In the genomic region with DNA sequence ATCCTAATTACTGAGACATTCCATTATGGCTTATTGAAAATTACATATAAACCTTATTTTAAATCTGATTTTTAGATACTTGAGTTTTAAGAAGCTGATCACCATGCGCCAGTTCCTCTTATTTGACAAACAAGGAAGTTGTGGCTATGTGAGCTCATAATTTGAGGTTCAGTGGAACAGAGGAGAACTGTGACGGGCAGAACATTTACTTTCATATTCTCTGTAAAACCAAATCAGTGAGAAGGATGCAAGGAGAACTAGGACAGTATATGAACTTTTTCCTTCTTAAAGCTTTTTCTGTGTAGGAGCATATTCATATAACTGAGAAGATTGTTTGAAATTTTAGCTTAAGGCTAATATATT, we compare ENCODE assay signal across 8 cellular contexts. TPM values are rescaled to one million over a fixed set of nuclear protein-coding genes. Genes with fewer than 3 reads are reported as not detected.
DNase-seq lines count a peak whose midpoint lies in the region; ATAC-seq and TF ChIP-seq lines count a peak whose summit lies in the region.

No MANE protein-coding gene starts in this region.

- no peaks in the 10 kb centered on the region for H3K4me1 Mint-ChIP-seq in Calu3 (ENCODE audit: low read depth, unreplicated experiment)

- peak overlapping the region; percentile 82 for H3K27ac ChIP-seq in effector memory CD4-positive, alpha-beta T cell (ENCODE audit: insufficient read depth, low read length, poor library complexity, severe bottlenecking)

- intact Hi-C loops in Calu3 (cut with micrococcal nuclease; ENCODE audit: unreplicated experiment), result no loop called here

- H3K79me2 ChIP-seq in Loucy (ENCODE audit: insufficient read depth, low read length), result peaks cover 63% of the 10 kb centered on the region

- H3K27me3 Mint-ChIP-seq in Calu3 (ENCODE audit: unreplicated experiment), result no peaks in the 10 kb centered on the region

- peak; percentile 48 to 53 for ATAC-seq in activated CD4-positive, CD25-positive, alpha-beta regulatory T cell treated with anti-CD3 and anti-CD28 coated beads, Interleukin-2, amount 50 U/mL, for 24 hours
- ATAC-seq in GM21737 (IDR thresholded peaks at IDR 0.05; ENCODE audit: unreplicated experiment) (peak; percentile 82), left lobe of liver (no peak)

- H3K4me3 ChIP-seq in Loucy (ENCODE audit: low read length, poor library complexity, severe bottlenecking), result peak overlapping the region; percentile 55
- H3K4me3 ChIP-seq in effector memory CD4-positive, alpha-beta T cell (ENCODE audit: insufficient read depth, low read depth, low read length, poor library complexity, severe bottlenecking), result peak overlapping the region; percentile 34

- no peaks in the 10 kb centered on the region for H3K27me3 ChIP-seq in Loucy (ENCODE audit: insufficient read depth, low read length, poor library complexity, severe bottlenecking)
- H3K27me3 ChIP-seq in effector memory CD4-positive, alpha-beta T cell (replicated peaks; ENCODE audit: control insufficient read depth, insufficient read depth, low read length, poor library complexity, severe bottlenecking), result no peaks in the 10 kb centered on the region

- no peaks in the 10 kb centered on the region for H3K36me3 Mint-ChIP-seq in Calu3 (ENCODE audit: insufficient read depth, unreplicated experiment)

- H3K9me2 ChIP-seq in Loucy (replicated peaks; ENCODE audit: low read depth, low read length), result no peaks in the 10 kb centered on the region

- CTCF ChIA-PET in Calu3 (lab: Charles Lee), result interaction anchor here (1.2 kb wide), 1 partner anchor 28 kb away, joined by 4 read pairs; no protein-coding TSS in a partner anchor

- BruUV-seq in Calu3 (replicated peaks; lab: Mats Ljungman, UMichigan), result no TSS peak

- peaks cover 4% of the 10 kb centered on the region for H4K20me1 ChIP-seq in Loucy (ENCODE audit: insufficient read depth, low read length, poor library complexity, severe bottlenecking)

- no peak overlapping the region for H2AFZ ChIP-seq in Loucy (ENCODE audit: low read length)

- DNase-seq in activated CD4-positive, CD25-positive, alpha-beta regulatory T cell (lab: John Stamatoyannopoulos, UW), result no peak
- DNase-seq in effector memory CD4-positive, alpha-beta T cell, result peak in 2 of 3 donors; percentile 9 to 31
- DNase-seq in Calu3 (no peak), left lobe of liver (ENCODE audit: low spot score) (no peak), 8988T (no peak)

- TF ChIP-seq CTCF in Loucy (conservative IDR thresholded peaks at IDR 0.05; ENCODE audit: low read length) (no peak), Calu3 (IDR thresholded peaks at IDR 0.05; ENCODE audit: unreplicated experiment) (no peak)

- no peaks in the 10 kb centered on the region for H3K36me3 ChIP-seq in Loucy (ENCODE audit: insufficient read depth, low read length)
- no peaks in the 10 kb centered on the region for H3K36me3 ChIP-seq in effector memory CD4-positive, alpha-beta T cell (ENCODE audit: control insufficient read depth, insufficient read depth, low read length)

- H3K27ac Mint-ChIP-seq in Calu3 (ENCODE audit: unreplicated experiment), result no peak overlapping the region

- H3K9ac ChIP-seq in Loucy (ENCODE audit: low read depth, low read length, poor library complexity, severe bottlenecking), result peak overlapping the region; percentile 0

- no peaks in the 10 kb centered on the region for H3K9me3 Mint-ChIP-seq in Calu3 (ENCODE audit: low read depth, unreplicated experiment)

- peak overlapping the region; percentile 68 for H3K4me2 ChIP-seq in Loucy (ENCODE audit: low read depth, low read length, poor library complexity, severe bottlenecking)

- H3K9me3 ChIP-seq in Loucy (ENCODE audit: insufficient read depth, low read depth, low read length), result no peaks in the 10 kb centered on the region
- H3K9me3 ChIP-seq in effector memory CD4-positive, alpha-beta T cell (ENCODE audit: control insufficient read depth, low read length), result no peaks in the 10 kb centered on the region

- H3F3A ChIP-seq in Loucy (ENCODE audit: low read depth), result no peaks in the 10 kb centered on the region

- peaks cover 38% of the 10 kb centered on the region for H3K4me1 ChIP-seq in Loucy (ENCODE audit: insufficient read depth, low read length, poor library complexity, severe bottlenecking)
- peaks cover 26% of the 10 kb centered on the region for H3K4me1 ChIP-seq in effector memory CD4-positive, alpha-beta T cell (ENCODE audit: control insufficient read depth, insufficient read depth, low read length, poor library complexity, severe bottlenecking)

- H3K4me3 Mint-ChIP-seq in Calu3 (ENCODE audit: low read depth, unreplicated experiment), result no peak overlapping the region

RNA-seq across cellular contexts. Expression of a gene that starts 25.3 kb away (rescaled TPM):
- 24.2 and 31.0 TPM in 2 replicates for total RNA-seq in Calu3 (2022)
- total RNA-seq in left lobe of liver, result 12.8 TPM

Comparison
In these comparisons a context has a peak if more than half of its experiments do, and no peak if none do; other contexts are left out.
1. DNase-seq: peak in effector memory CD4-positive, alpha-beta T cell (2 of 3); none in activated CD4-positive, CD25-positive, alpha-beta regulatory T cell (0 of 4), Calu3 (single experiment), left lobe of liver (single experiment) and 8988T (single experiment).